Comparison of ENCODE assay signal across 18 cellular contexts in genomic region chr10:14413583-14413982, GRCh38.
"Had no signal": no experiment of that assay in that cellular context is flagged by ENCODE, and none has a peak within 500 bp of the region (broad histone marks: within the 10 kb centered on the region; RNA-seq: fewer than 3 reads in every experiment).

No MANE protein-coding gene starts in this region.

- H3K36me3 ChIP-seq: esophagus muscularis mucosa, suprapubic skin had no signal

- H3K9me3 Mint-ChIP-seq: dendritic cell treated with granulocyte-macrophage colony-stimulating factor and Interleukin-4, amounts not matched to agents 40 ng/mL and 50 ng/mL, for 4 days had no signal

- DNase-seq: activated CD4-positive, alpha-beta T cell treated with anti-CD3 and anti-CD28 coated beads, Interleukin-2, amount 10 ng/mL, durations not matched to agents 24 days and 14 days; activated CD8-positive, alpha-beta memory T cell treated with anti-CD3 and anti-CD28 coated beads, Interleukin-2, amount 50 U/mL, for 4 hours; activated CD8-positive, alpha-beta T cell treated with anti-CD3 and anti-CD28 coated beads, Interleukin-2, amount 10 ng/mL, durations not matched to agents 7 days and 5 days; activated naive CD4-positive, alpha-beta T cell treated with anti-CD3 and anti-CD28 coated beads for 36 hours; activated naive CD8-positive, alpha-beta T cell treated with anti-CD3 and anti-CD28 coated beads, Interleukin-2, amount 50 U/mL, for 24 hours; activated T-cell treated with anti-CD3 and anti-CD28 coated beads, Interleukin-2, amount 50 U/mL, for 4 hours; effector CD8-positive, alpha-beta T cell; foreskin fibroblast; left colon; occipital lobe had no signal

- H3K36me3 Mint-ChIP-seq: type B pancreatic cell had no signal

- H3K27ac ChIP-seq: esophagus muscularis mucosa, suprapubic skin had no signal

- ATAC-seq: activated CD8-positive, alpha-beta T cell treated with anti-CD3 and anti-CD28 coated beads, Interleukin-2, amount 10 ng/mL, durations not matched to agents 7 days and 5 days; activated naive CD8-positive, alpha-beta T cell treated with anti-CD3 and anti-CD28 coated beads, Interleukin-2, amount 50 U/mL, for 24 hours; activated T-cell treated with anti-CD3 and anti-CD28 coated beads, Interleukin-2, amount 50 U/mL, for 4 hours; left colon; natural killer cell treated with Interleukin-12 subunit alpha and Interleukin-12 subunit beta and Interleukin-15 and Interleukin-18, amount 100 ng/mL, for 72 hours had no signal

- H3K4me3 Mint-ChIP-seq: activated CD4-positive, alpha-beta T cell treated with anti-CD3 and anti-CD28 coated beads, Interleukin-2, amount 10 ng/mL, durations not matched to agents 24 days and 14 days; activated CD8-positive, alpha-beta T cell treated with anti-CD3 and anti-CD28 coated beads, Interleukin-2, amount 10 ng/mL, durations not matched to agents 7 days and 5 days; activated naive CD4-positive, alpha-beta T cell treated with anti-CD3 and anti-CD28 coated beads for 36 hours; activated naive CD8-positive, alpha-beta T cell treated with anti-CD3 and anti-CD28 coated beads, Interleukin-2, amount 50 U/mL, for 24 hours; activated T-cell treated with anti-CD3 and anti-CD28 coated beads, Interleukin-2, amount 50 U/mL, for 4 hours; dendritic cell treated with granulocyte-macrophage colony-stimulating factor and Interleukin-4, amounts not matched to agents 40 ng/mL and 50 ng/mL, for 4 days; natural killer cell treated with Interleukin-12 subunit alpha and Interleukin-12 subunit beta and Interleukin-15 and Interleukin-18, amount 100 ng/mL, for 72 hours; stimulated activated naive CD8-positive, alpha-beta T cell treated with anti-CD3 and anti-CD28 coated beads, Interleukin-15, Interleukin-2, amounts not matched to agents 100 ng/mL and 50 ng/mL, for 24 hours; type B pancreatic cell had no signal

- H3K4me1 ChIP-seq: esophagus muscularis mucosa, suprapubic skin had no signal

- H3K9me3 ChIP-seq: esophagus muscularis mucosa, suprapubic skin had no signal

- H3K27me3 ChIP-seq: esophagus muscularis mucosa had no signal

- H3K4me3 ChIP-seq: esophagus muscularis mucosa, lung, suprapubic skin had no signal

- H3K27ac Mint-ChIP-seq: activated CD4-positive, alpha-beta T cell treated with anti-CD3 and anti-CD28 coated beads, Interleukin-2, amount 10 ng/mL, durations not matched to agents 24 days and 14 days; activated CD8-positive, alpha-beta T cell treated with anti-CD3 and anti-CD28 coated beads, Interleukin-2, amount 10 ng/mL, durations not matched to agents 7 days and 5 days; activated naive CD4-positive, alpha-beta T cell treated with anti-CD3 and anti-CD28 coated beads for 36 hours; activated naive CD8-positive, alpha-beta T cell treated with anti-CD3 and anti-CD28 coated beads, Interleukin-2, amount 50 U/mL, for 24 hours; dendritic cell treated with granulocyte-macrophage colony-stimulating factor and Interleukin-4, amounts not matched to agents 40 ng/mL and 50 ng/mL, for 4 days; natural killer cell treated with Interleukin-12 subunit alpha and Interleukin-12 subunit beta and Interleukin-15 and Interleukin-18, amount 100 ng/mL, for 72 hours; progenitor cell of endocrine pancreas; stimulated activated naive CD8-positive, alpha-beta T cell treated with anti-CD3 and anti-CD28 coated beads, Interleukin-15, Interleukin-2, amounts not matched to agents 100 ng/mL and 50 ng/mL, for 24 hours; type B pancreatic cell had no signal
